In genomic region chr22:20062766-20063083, GRCh38 we compare ENCODE assay signal across 1 cellular context.
TF ChIP-seq lines count a peak whose summit lies in the region.

No MANE protein-coding gene starts in this region.

TF ChIP-seq in HEK293, 187 proteins besides CTCF, POLR2A, EP300 and RAD21 (continued from another document):
- TF ChIP-seq ZNF280D (tag by site-specific recombination; IDR thresholded peaks at IDR 0.05) = no peak
- TF ChIP-seq GLIS2 (tag by site-specific recombination; IDR thresholded peaks at IDR 0.05) = no peak
TF ChIP-seq in HEK293: peak in this region for 3.
